8 cellular contexts compared by ENCODE assay signal in the genomic region with DNA sequence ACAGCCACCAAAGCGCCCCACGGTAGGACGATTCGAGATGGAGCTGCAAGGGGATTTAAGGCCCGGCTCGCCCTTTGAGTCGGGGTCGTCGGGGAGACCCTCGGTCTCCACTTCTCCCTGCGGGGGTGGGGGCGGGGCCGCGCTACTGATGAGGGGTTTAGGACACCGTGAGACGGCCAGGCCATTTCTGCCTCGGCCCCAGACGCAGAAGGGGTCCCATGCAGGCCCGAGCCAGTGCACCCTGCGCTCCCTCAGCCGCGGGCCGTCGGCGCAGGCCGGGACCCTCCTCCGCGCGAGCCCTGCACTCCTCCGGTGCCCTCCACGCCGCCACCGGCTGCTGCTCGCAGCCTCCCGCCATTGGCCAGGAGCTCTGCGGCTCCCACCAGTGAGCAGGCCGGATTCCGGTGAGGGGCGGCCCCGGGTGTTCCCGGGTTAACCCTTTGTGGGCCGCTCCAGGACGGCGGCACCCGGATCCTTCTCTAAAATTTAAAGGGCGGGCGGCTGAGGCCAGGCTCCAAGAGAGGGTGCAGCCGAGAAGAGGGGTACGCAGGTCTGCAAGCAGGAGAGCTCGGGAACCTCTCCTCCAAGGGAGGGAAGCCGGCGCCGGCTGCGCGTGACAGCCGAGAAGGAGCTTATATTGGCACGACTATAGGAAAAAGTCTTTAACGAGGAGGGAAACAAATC. TPM values are rescaled to one million over a fixed set of nuclear protein-coding genes. Genes with fewer than 3 reads are reported as not detected.
A peak's percentile ranks its signal among the peaks of the same experiment; 100 is the strongest.
DNase-seq lines count a peak whose midpoint lies in the region; ATAC-seq, FAIRE-seq and TF ChIP-seq lines count a peak whose summit lies in the region.

No MANE protein-coding gene starts in this region.

- no peaks in the 10 kb centered on the region for H4K20me1 ChIP-seq in keratinocyte (ENCODE audit: control insufficient read depth, extremely low read depth, insufficient read depth, low read length)

- H3K9me1 ChIP-seq in keratinocyte (ENCODE audit: control insufficient read depth, extremely low read depth, insufficient read depth, low read length) = no peaks in the 10 kb centered on the region

- dilution Hi-C loops in keratinocyte (cut with MboI; ENCODE audit: extremely low pct_ligation_motif_present, low sequenced_read_pairs) = no loop called here

- peak overlapping the region; percentile 82 for H3K4me2 ChIP-seq in keratinocyte (ENCODE audit: control insufficient read depth, extremely low read depth, insufficient read depth, low read depth, low read length)

- H3K9ac ChIP-seq in keratinocyte (ENCODE audit: control insufficient read depth, extremely low read depth, insufficient read depth, low read length) = peak overlapping the region; percentile 6

- H3K4me1 ChIP-seq in keratinocyte (ENCODE audit: control insufficient read depth, extremely low read depth, insufficient read depth, low read length) = peaks cover 19% of the 10 kb centered on the region

- no peak for FAIRE-seq in keratinocyte (lab: Jason Lieb, UNC)

- H3K27me3 ChIP-seq in keratinocyte (ENCODE audit: control insufficient read depth, extremely low read depth, insufficient read depth, low read length) = peaks cover 3% of the 10 kb centered on the region

- H3K79me2 ChIP-seq in keratinocyte (ENCODE audit: control insufficient read depth, insufficient read depth, low read length) = no peaks in the 10 kb centered on the region

- H3K36me3 ChIP-seq in keratinocyte (ENCODE audit: control insufficient read depth in 2 of 2, extremely low read depth in 1 of 2, insufficient read depth in 2 of 2, low read length in 2 of 2) = no peaks in the 10 kb centered on the region

- peak overlapping the region; percentile 31 to 74 (median 40) for H3K4me3 ChIP-seq in keratinocyte (ENCODE audit: control insufficient read depth in 2 of 3, extremely low read depth in 1 of 3, insufficient read depth in 2 of 3, low read depth in 1 of 3, low read length in 3 of 3)

- H3K27ac ChIP-seq in caudate nucleus (ENCODE audit: low read depth, low read length) = no peak overlapping the region
- no peak overlapping the region for H3K27ac ChIP-seq in keratinocyte (ENCODE audit: control insufficient read depth, insufficient read depth, low read length)

- DNase-seq in AML-193 (lab: John Stamatoyannopoulos, UW) (peak; percentile 18 to 34), NCI-H1092 treated with DMSO at 0.1 percent for 48 hours (lab: John Stamatoyannopoulos, UW) (peak; percentile 78), caudate nucleus (lab: John Stamatoyannopoulos, UW) (peak in 54 of 61 donors; percentile 11 to 85 (median 60)), keratinocyte (ENCODE audit: low read depth, low spot score) (no peak), OCI-M2 (lab: John Stamatoyannopoulos, UW; ENCODE audit: unreplicated experiment) (no peak)
- peak; percentile 70 for DNase-seq in activated CD4-positive, CD25-positive, alpha-beta regulatory T cell treated with anti-CD3 and anti-CD28 coated beads, Interleukin-2, amount 50 U/mL, for 72 hours
- peak; percentile 86 for DNase-seq in stimulated activated CD4-positive, alpha-beta T cell treated with anti-CD3 and anti-CD28 coated beads, Interleukin-15, amount 100 ng/mL, for 24 hours

- H2AFZ ChIP-seq in keratinocyte (ENCODE audit: control insufficient read depth, low read length) = peak overlapping the region; percentile 92

- no peak for TF ChIP-seq CTCF in keratinocyte (optimal IDR thresholded peaks at IDR 0.05 in 1 of 3, IDR thresholded peaks at IDR 0.05 in 1 of 3, conservative IDR thresholded peaks at IDR 0.05 in 1 of 3; ENCODE audit: extremely low read depth in 1 of 3, insufficient read depth in 2 of 3, low read length in 3 of 3)

- peak; percentile 83 for ATAC-seq in GM19455 (IDR thresholded peaks at IDR 0.05; ENCODE audit: unreplicated experiment)

- H3K9me3 ChIP-seq in keratinocyte (ENCODE audit: control insufficient read depth, low read depth, low read length) = no peaks in the 10 kb centered on the region

RNA-seq across cellular contexts. Expression of gene CREB3L1, which starts 18.0 kb away (rescaled TPM):
- 0.06 to 0.19 TPM in 2 of 3 replicates, not detected in the other for polyA plus RNA-seq in keratinocyte
- polyA plus RNA-seq in keratinocyte (2011; ENCODE audit: low read depth) = 0.65 TPM
- polyA plus RNA-seq in keratinocyte (2011; cell fraction: cytosol; rRNA removed) = 0.06 and 0.18 TPM in 2 replicates
- polyA plus RNA-seq in keratinocyte (2011; cell fraction: nucleus; rRNA removed) = 0.31 TPM in 2 replicates
- polyA plus RNA-seq in keratinocyte (2012; ENCODE audit: low replicate concordance) = 0.18 and 0.23 TPM in 2 replicates
- polyA minus RNA-seq in keratinocyte = 3.4 TPM in 1 of 3 replicates, not detected in the others
- 1.9 TPM for polyA minus RNA-seq in keratinocyte (2011; cell fraction: cytosol; rRNA and poly(A)+ RNA removed)
- 0.70 TPM in 1 of 2 replicates, not detected in the other for polyA minus RNA-seq in keratinocyte (2011; cell fraction: nucleus; rRNA and poly(A)+ RNA removed)

RNA-seq across cellular contexts. Expression of gene DGKZ, which starts 51.8 kb away (rescaled TPM):
- polyA plus RNA-seq in keratinocyte = 23.3 to 43.9 TPM (median 39.1 TPM) in 3 replicates
- polyA plus RNA-seq in keratinocyte (2011; ENCODE audit: low read depth) = 31.5 TPM
- 22.4 and 46.3 TPM in 2 replicates for polyA plus RNA-seq in keratinocyte (2011; cell fraction: cytosol; rRNA removed)
- 69.8 and 91.7 TPM in 2 replicates for polyA plus RNA-seq in keratinocyte (2011; cell fraction: nucleus; rRNA removed)
- 25.8 and 54.2 TPM in 2 replicates for polyA plus RNA-seq in keratinocyte (2012; ENCODE audit: low replicate concordance)
- 40.2 to 144 TPM (median 43.0 TPM) in 3 replicates for polyA minus RNA-seq in keratinocyte
- polyA minus RNA-seq in keratinocyte (2011; cell fraction: cytosol; rRNA and poly(A)+ RNA removed) = 107 TPM
- 46.5 and 51.3 TPM in 2 replicates for polyA minus RNA-seq in keratinocyte (2011; cell fraction: nucleus; rRNA and poly(A)+ RNA removed)

Comparison
In these comparisons a context has a peak if more than half of its experiments do, and no peak if none do; other contexts are left out.
1. DNase-seq: peak in AML-193 (2 of 2), NCI-H1092 treated with DMSO at 0.1 percent for 48 hours (single experiment), activated CD4-positive, CD25-positive, alpha-beta regulatory T cell treated with anti-CD3 and anti-CD28 coated beads, Interleukin-2, amount 50 U/mL, for 72 hours (single experiment), caudate nucleus (54 of 61) and stimulated activated CD4-positive, alpha-beta T cell treated with anti-CD3 and anti-CD28 coated beads, Interleukin-15, amount 100 ng/mL, for 24 hours (single experiment); none in keratinocyte (single experiment) and OCI-M2 (single experiment).